23 cellular contexts compared by ENCODE assay signal in genomic region chr4:57504139-57504538, GRCh38.
DNase-seq lines count a peak whose midpoint lies in the region; ATAC-seq and TF ChIP-seq lines count a peak whose summit lies in the region.
"Had no signal": no experiment of that assay in that cellular context is flagged by ENCODE, and none has a peak within 500 bp of the region (broad histone marks: within the 10 kb centered on the region; RNA-seq: fewer than 3 reads in every experiment).

No MANE protein-coding gene starts in this region.

- peak overlapping the region in 4 of 5 experiments; percentile 28 to 64 (median 38) for H3K27ac Mint-ChIP-seq in brain
- H3K27ac Mint-ChIP-seq: activated naive CD4-positive, alpha-beta T cell treated with anti-CD3 and anti-CD28 coated beads for 36 hours; activated T-cell treated with anti-CD3 and anti-CD28 coated beads, Interleukin-2, amount 50 U/mL, for 24 hours; CD4-positive, alpha-beta memory T cell; endodermal cell; memory B cell had no signal

- no peak for ATAC-seq in HG03460 (IDR thresholded peaks at IDR 0.05; ENCODE audit: unreplicated experiment)
- ATAC-seq in HG03432 (IDR thresholded peaks at IDR 0.05; ENCODE audit: unreplicated experiment): no peak
- ATAC-seq: upper lobe of right lung had no signal

- peak overlapping the region in 2 of 5 experiments; percentile 42 to 43 for H3K4me3 Mint-ChIP-seq in brain
- H3K4me3 Mint-ChIP-seq: activated naive CD4-positive, alpha-beta T cell treated with anti-CD3 and anti-CD28 coated beads for 36 hours; activated T-cell treated with anti-CD3 and anti-CD28 coated beads, Interleukin-2, amount 50 U/mL, for 24 hours; CD4-positive, alpha-beta memory T cell; endodermal cell; memory B cell had no signal

- no peaks in the 10 kb centered on the region for H3K36me3 Mint-ChIP-seq in brain
- H3K36me3 Mint-ChIP-seq: CD4-positive, alpha-beta memory T cell; memory B cell had no signal

- CTCF ChIA-PET in HEK293T (lab: Yijun Ruan, JAX): no interaction called here

- H3K9me3 Mint-ChIP-seq in brain: peaks cover 0 to 10% (median 0%) of the 10 kb centered on the region in 5 experiments
- H3K9me3 Mint-ChIP-seq: activated T-cell treated with anti-CD3 and anti-CD28 coated beads, Interleukin-2, amount 50 U/mL, for 24 hours; endodermal cell had no signal

- H3K4me1 Mint-ChIP-seq in brain: peaks cover 36% of the 10 kb centered on the region
- H3K4me1 Mint-ChIP-seq: CD4-positive, alpha-beta memory T cell; endodermal cell; memory B cell had no signal

- TF ChIP-seq CTCF in brain (conservative IDR thresholded peaks at IDR 0.05): no peak

- DNase-seq in HEK293T (ENCODE audit: extremely low spot score) (peak; percentile 25), NCI-H1105 treated with DMSO at 0.1 percent for 48 hours (lab: John Stamatoyannopoulos, UW) (peak; percentile 53), NCI-H345 (lab: John Stamatoyannopoulos, UW) (peak; percentile 85), ACHN (no peak)
- DNase-seq in activated effector memory CD4-positive, alpha-beta T cell treated with anti-CD3 and anti-CD28 coated beads, Interleukin-2, amount 50 U/mL, for 16 hours: no peak
- DNase-seq: activated CD4-positive, alpha-beta T cell treated with anti-CD3 and anti-CD28 coated beads for 4 hours; activated naive CD4-positive, alpha-beta T cell treated with anti-CD3 and anti-CD28 coated beads for 36 hours; activated T-cell treated with anti-CD3 and anti-CD28 coated beads, Interleukin-2, amount 50 U/mL, for 24 hours; AML-193; caudate nucleus; CD4-positive, alpha-beta memory T cell; DND-41; endodermal cell; esophagus squamous epithelium; Karpas-422; NCI-H226; RPMI8226; T-helper 2 cell; upper lobe of right lung had no signal

- POLR2A ChIA-PET in HEK293T (lab: Yijun Ruan, JAX): no interaction called here

- in situ Hi-C loops in ACHN (cut with HindIII; ENCODE audit: low pct_ligation_motif_present, low pct_unique_long_range_greater_than_20kb, low sequenced_read_pairs): no loop called here

- H3K27me3 Mint-ChIP-seq in brain: peaks cover 4% of the 10 kb centered on the region
- H3K27me3 Mint-ChIP-seq: activated T-cell treated with anti-CD3 and anti-CD28 coated beads, Interleukin-2, amount 50 U/mL, for 24 hours; CD4-positive, alpha-beta memory T cell; memory B cell had no signal

TF ChIP-seq in HEK293T, 16 proteins besides CTCF, POLR2A, EP300 and RAD21:
- TF ChIP-seq L3MBTL2 (conservative IDR thresholded peaks at IDR 0.05) (peak; percentile 26), CTBP1 (IDR thresholded peaks at IDR 0.05; ENCODE audit: borderline replicate concordance) (0 out of 2 replicates have a peak, but pooled peaks have one; percentile 35), FOXK2 (IDR thresholded peaks at IDR 0.05) (no peak), PKNOX1 (IDR thresholded peaks at IDR 0.05) (peak; percentile 63), NFRKB (IDR thresholded peaks at IDR 0.05) (no peak), HDGF (IDR thresholded peaks at IDR 0.05; ENCODE audit: borderline replicate concordance) (no peak)

Comparison
In these comparisons a context has a peak if more than half of its experiments do, and no peak if none do; other contexts are left out.
1. DNase-seq: peak in HEK293T (single experiment), NCI-H1105 treated with DMSO at 0.1 percent for 48 hours (single experiment) and NCI-H345 (single experiment); none in ACHN (single experiment) and activated effector memory CD4-positive, alpha-beta T cell treated with anti-CD3 and anti-CD28 coated beads, Interleukin-2, amount 50 U/mL, for 16 hours (single experiment).